Comparison of ENCODE assay signal across 8 cellular contexts in genomic region chr10:77846718-77847311, GRCh38.
A peak's percentile ranks its signal among the peaks of the same experiment; 100 is the strongest.
DNase-seq lines count a peak whose midpoint lies in the region; ATAC-seq and TF ChIP-seq lines count a peak whose summit lies in the region.

No MANE protein-coding gene starts in this region.

- ATAC-seq in HG03108 (IDR thresholded peaks at IDR 0.05; ENCODE audit: unreplicated experiment): peak; percentile 58

- TF ChIP-seq CTCF in epithelial cell of proximal tubule (conservative IDR thresholded peaks at IDR 0.05; ENCODE audit: low read depth, low read length): peak; percentile 94

- DNase-seq in NCI-H1436 (lab: John Stamatoyannopoulos, UW) (peak; percentile 58), NCI-H1436 treated with DMSO at 0.1 percent for 48 hours (lab: John Stamatoyannopoulos, UW) (no peak), NCI-H774 (lab: John Stamatoyannopoulos, UW) (peak; percentile 37), epithelial cell of proximal tubule (ENCODE audit: low read depth) (no peak), middle frontal gyrus (ENCODE audit: extremely low spot score, low spot score) (peak; percentile 61)
- peak; percentile 3 for DNase-seq in activated CD8-positive, alpha-beta memory T cell treated with anti-CD3 and anti-CD28 coated beads, Interleukin-2, amount 50 U/mL, for 24 hours (ENCODE audit: extremely low read depth)
- DNase-seq in stimulated activated CD8-positive, alpha-beta memory T cell treated with anti-CD3 and anti-CD28 coated beads, Interleukin-4, amount 100 ng/mL, for 1 hour (ENCODE audit: low read depth in 2 of 2, low spot score in 1 of 2): peak; percentile 29 to 36

- no peak overlapping the region for H3K4me3 ChIP-seq in epithelial cell of proximal tubule (ENCODE audit: low read depth, low read length)

Comparison
In these comparisons a context has a peak if more than half of its experiments do, and no peak if none do; other contexts are left out.
1. DNase-seq: peak in NCI-H1436 (single experiment), NCI-H774 (single experiment), activated CD8-positive, alpha-beta memory T cell treated with anti-CD3 and anti-CD28 coated beads, Interleukin-2, amount 50 U/mL, for 24 hours (single experiment), middle frontal gyrus (single experiment) and stimulated activated CD8-positive, alpha-beta memory T cell treated with anti-CD3 and anti-CD28 coated beads, Interleukin-4, amount 100 ng/mL, for 1 hour (2 of 2); none in NCI-H1436 treated with DMSO at 0.1 percent for 48 hours (single experiment) and epithelial cell of proximal tubule (single experiment).